ENCODE assay signal across 11 cellular contexts in the genomic region with DNA sequence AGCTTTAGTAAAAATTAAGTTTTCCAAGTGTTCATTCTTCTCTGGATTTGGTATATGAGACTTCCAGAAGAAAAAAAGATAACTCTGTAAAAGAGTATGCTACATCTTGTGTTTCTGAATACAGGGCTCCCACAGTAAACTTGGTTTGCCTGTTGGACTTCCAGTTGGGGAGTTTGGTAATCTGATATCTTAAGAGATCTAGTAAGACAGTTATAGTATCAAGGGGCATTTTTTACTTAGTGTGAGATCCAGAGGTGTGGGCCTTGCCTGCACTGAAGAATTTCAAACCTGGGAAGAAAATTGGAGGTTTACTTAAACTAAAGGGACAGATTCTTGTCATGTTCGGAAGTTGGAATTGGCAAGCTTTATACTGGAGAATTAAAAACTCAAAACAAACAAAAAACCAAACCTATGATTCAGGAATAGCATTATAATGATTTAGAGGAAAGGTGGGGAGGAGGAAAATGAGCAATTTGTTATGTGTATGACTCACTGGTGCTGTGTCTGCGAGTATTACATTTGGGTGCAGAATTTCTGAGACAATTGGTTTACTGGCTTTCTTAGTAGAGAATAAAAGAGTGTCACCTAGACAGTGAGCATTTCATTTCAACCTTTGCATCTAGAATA. TPM values are rescaled to one million over a fixed set of nuclear protein-coding genes. Genes with fewer than 3 reads are reported as not detected.
DNase-seq lines count a peak whose midpoint lies in the region; ATAC-seq and TF ChIP-seq lines count a peak whose summit lies in the region.
"Had no signal": no experiment of that assay in that cellular context is flagged by ENCODE, and none has a peak within 500 bp of the region (broad histone marks: within the 10 kb centered on the region; RNA-seq: fewer than 3 reads in every experiment).

No MANE protein-coding gene starts in this region.

- POLR2A ChIA-PET in Panc1 (lab: Charles Lee), result no interaction called here

- H3K27ac ChIP-seq in Panc1 (ENCODE audit: low read length) (peak overlapping the region; percentile 57), rectal smooth muscle tissue (ENCODE audit: low read depth, low read length) (peak overlapping the region; percentile 16), Peyer's patch (peak overlapping the region in 1 of 4 donors; percentile 40)

- peak; percentile 56 for ATAC-seq in Panc1
- no peak for ATAC-seq in GM21737 (IDR thresholded peaks at IDR 0.05; ENCODE audit: unreplicated experiment)

- TF ChIP-seq POLR2A in Peyer's patch (IDR thresholded peaks at IDR 0.05), result no peak

- H3K36me3 ChIP-seq in Panc1 (ENCODE audit: control insufficient read depth, insufficient read depth, low read length), result no peaks in the 10 kb centered on the region
- no peaks in the 10 kb centered on the region for H3K36me3 ChIP-seq in rectal smooth muscle tissue (ENCODE audit: control insufficient read depth, insufficient read depth, low read length)
- H3K36me3 ChIP-seq in Peyer's patch, result no peaks in the 10 kb centered on the region

- no TSS peak for BruUV-seq in Panc1 (replicated peaks; lab: Mats Ljungman, UMichigan)

- DNase-seq in H4 (ENCODE audit: low spot score) (peak; percentile 15), Panc1 (ENCODE audit: low read depth, low spot score) (no peak), epithelial cell of esophagus (ENCODE audit: low read depth) (peak; percentile 89), iPS-NIHi7 (ENCODE audit: extremely low spot score) (no peak), NCI-H774 (lab: John Stamatoyannopoulos, UW) (no peak), Peyer's patch (no peak)
- DNase-seq: amygdala, NCI-H1105, T-helper 2 cell had no signal

- TF ChIP-seq CTCF in Panc1 (IDR thresholded peaks at IDR 0.05) (no peak), epithelial cell of esophagus (IDR thresholded peaks at IDR 0.05; ENCODE audit: insufficient read depth, low read depth, low read length, missing control alignments) (no peak), Peyer's patch (IDR thresholded peaks at IDR 0.05) (no peak)

- H3K4me3 ChIP-seq in Panc1 (ENCODE audit: low read depth in 2 of 2, low read length in 2 of 2), result no peak overlapping the region
- H3K4me3 ChIP-seq in epithelial cell of esophagus (ENCODE audit: low read length), result no peak overlapping the region
- no peak overlapping the region for H3K4me3 ChIP-seq in rectal smooth muscle tissue (ENCODE audit: low read length)
- no peak overlapping the region for H3K4me3 ChIP-seq in Peyer's patch

- H3K4me1 ChIP-seq in Panc1 (ENCODE audit: control insufficient read depth, insufficient read depth, low read length) (peaks cover 73% of the 10 kb centered on the region), rectal smooth muscle tissue (ENCODE audit: control insufficient read depth, insufficient read depth, low read length) (peaks cover 33% of the 10 kb centered on the region), Peyer's patch (peaks cover 0 to 57% (median 7%) of the 10 kb centered on the region in 4 donors)

- CTCF ChIA-PET in Panc1 (lab: Charles Lee), result no interaction called here

- intact Hi-C loops in Panc1 (cut with micrococcal nuclease; ENCODE audit: unreplicated experiment), result no loop called here

- in situ Hi-C loops in Panc1 (cut with HindIII; ENCODE audit: low pct_unique_long_range_greater_than_20kb, low sequenced_read_pairs), result no loop called here

- H3K27me3 ChIP-seq in Panc1 (ENCODE audit: control insufficient read depth, insufficient read depth, low read length), result no peaks in the 10 kb centered on the region
- H3K27me3 ChIP-seq in rectal smooth muscle tissue (ENCODE audit: control insufficient read depth, insufficient read depth, low read length), result no peaks in the 10 kb centered on the region
- H3K27me3 ChIP-seq in Peyer's patch, result no peaks in the 10 kb centered on the region

- no peak overlapping the region for H3K9ac ChIP-seq in rectal smooth muscle tissue (ENCODE audit: low read length)

- no peaks in the 10 kb centered on the region for H3K9me3 ChIP-seq in Panc1 (ENCODE audit: control insufficient read depth, insufficient read depth, low read depth, low read length)
- no peaks in the 10 kb centered on the region for H3K9me3 ChIP-seq in Peyer's patch

RNA-seq across cellular contexts. Expression of gene ULK4, which starts 58.9 kb away (rescaled TPM):
- 4.6 and 8.4 TPM in 2 replicates for total RNA-seq in H4 (2014; rRNA removed; shearing (Covaris generic))
- total RNA-seq in Panc1 (2021; ENCODE audit: unreplicated experiment) (14.3 TPM), Peyer's patch (10 to 100 TPM in 3 of 4 donors, 1 to 10 TPM in 1; 8.4 to 43.8 (median 20.8) TPM)
- 3.2 TPM for polyA plus RNA-seq in Panc1 (2012; ENCODE audit: insufficient read length)

Comparison
In these comparisons a context has a peak if more than half of its experiments do, and no peak if none do; other contexts are left out.
1. DNase-seq: peak in H4 (single experiment) and epithelial cell of esophagus (single experiment); none in Panc1 (single experiment), iPS-NIHi7 (single experiment), NCI-H774 (single experiment) and Peyer's patch (0 of 3).